Comparison of ENCODE assay signal across 19 cellular contexts in the genomic region with DNA sequence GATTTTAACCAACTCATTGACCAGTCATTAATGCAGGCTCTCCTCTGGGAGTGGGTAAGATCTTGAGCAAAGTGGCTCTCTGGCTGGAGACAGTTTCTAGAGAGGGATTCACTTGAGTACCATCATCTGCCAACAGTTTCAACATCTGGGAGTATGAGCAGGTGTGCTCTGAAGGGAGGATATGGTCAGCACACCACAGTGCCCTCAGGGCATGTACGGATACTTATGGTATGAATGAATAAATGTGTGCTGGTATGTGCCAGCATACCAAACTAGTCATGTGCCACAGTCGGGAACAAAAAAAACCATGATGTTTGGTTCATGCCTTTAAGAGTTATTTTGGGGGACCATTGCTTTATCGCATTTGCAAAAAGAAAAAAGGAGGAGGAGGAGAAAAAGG.
"Had no signal": no experiment of that assay in that cellular context is flagged by ENCODE, and none has a peak within 500 bp of the region (broad histone marks: within the 10 kb centered on the region; RNA-seq: fewer than 3 reads in every experiment).

No MANE protein-coding gene starts in this region.

- H3K4me3 ChIP-seq: body of pancreas, coronary artery, lower lobe of right lung, tibial nerve had no signal

- H3K27ac ChIP-seq: body of pancreas, coronary artery, lower lobe of right lung, tibial nerve had no signal

- ATAC-seq: body of pancreas, left cardiac atrium, lower lobe of right lung, right cardiac atrium had no signal

- DNase-seq: activated CD4-positive, alpha-beta T cell treated with anti-CD3 and anti-CD28 coated beads, Interleukin-2, amount 50 U/mL, for 1 hour; activated CD8-positive, alpha-beta memory T cell treated with anti-CD3 and anti-CD28 coated beads for 24 hours; activated gamma-delta T cell treated with Interleukin-2 at 50 U/mL for 16 hours; amygdala; body of pancreas; foreskin fibroblast; glutamatergic neuron; left cardiac atrium; lower lobe of right lung; nephron progenitor cell; occipital lobe; right cardiac atrium; small intestine; stimulated activated CD4-positive, alpha-beta T cell treated with anti-CD3 and anti-CD28 coated beads, Interleukin-4, amount 100 ng/mL, for 4 hours; stimulated activated CD8-positive, alpha-beta memory T cell treated with anti-CD3 and anti-CD28 coated beads, Interleukin-4, amount 100 ng/mL, for 48 hours; stimulated activated naive CD4-positive, alpha-beta T cell treated with Interleukin-2 at 50 U/mL for 16 hours; substantia nigra had no signal
